Comparison of ENCODE assay signal across 19 cellular contexts in the genomic region with DNA sequence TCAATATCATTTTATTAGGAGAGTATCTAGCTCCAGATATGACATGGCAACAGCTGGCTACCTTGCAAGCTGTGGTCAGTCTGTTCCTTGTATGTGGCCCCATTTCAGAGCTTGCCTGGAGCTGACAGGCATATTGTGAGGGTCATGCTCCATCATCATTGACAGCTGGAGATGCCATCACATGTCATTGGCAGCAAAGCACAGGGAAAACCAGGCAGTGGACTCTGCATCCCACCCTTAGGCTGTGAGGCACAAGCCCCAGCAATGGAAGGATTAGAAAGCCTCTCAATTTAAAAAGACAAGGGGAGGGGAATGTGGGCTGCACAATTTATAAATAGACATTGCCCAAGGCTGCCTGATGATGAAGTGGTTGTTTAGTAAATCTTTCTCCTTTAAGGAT. TPM values are rescaled to one million over a fixed set of nuclear protein-coding genes. Genes with fewer than 3 reads are reported as not detected.
DNase-seq lines count a peak whose midpoint lies in the region; ATAC-seq and TF ChIP-seq lines count a peak whose summit lies in the region.
"Had no signal": no experiment of that assay in that cellular context is flagged by ENCODE, and none has a peak within 500 bp of the region (broad histone marks: within the 10 kb centered on the region; RNA-seq: fewer than 3 reads in every experiment).

No MANE protein-coding gene starts in this region.

- no peak overlapping the region for H4K5ac ChIP-seq in IMR-90 (ENCODE audit: low read depth, low read length)

- BruUV-seq in IMR-90 (replicated peaks; lab: Mats Ljungman, UMichigan) = no TSS peak

- intact Hi-C loops in IMR-90 (cut with micrococcal nuclease) = no loop called here

- no peak overlapping the region for H4K8ac ChIP-seq in IMR-90 (ENCODE audit: low read depth in 2 of 2, low read length in 2 of 2)

- H3K27me3 ChIP-seq in IMR-90 (ENCODE audit: control insufficient read depth, insufficient read depth, low read length) (no peaks in the 10 kb centered on the region), smooth muscle cell (ENCODE audit: low read depth) (no peaks in the 10 kb centered on the region)
- H3K27me3 ChIP-seq: Peyer's patch, SJSA1 had no signal

- no peak overlapping the region for H2BK15ac ChIP-seq in IMR-90 (ENCODE audit: low read depth, low read length)

- CTCF ChIA-PET in IMR-90 (lab: Yijun Ruan, JAX) = no interaction called here

- no peak overlapping the region for H2BK120ac ChIP-seq in IMR-90 (ENCODE audit: low read depth, low read length)

- no peaks in the 10 kb centered on the region for H3K79me2 ChIP-seq in smooth muscle cell (ENCODE audit: low read depth)

- no peak overlapping the region for H2AK9ac ChIP-seq in IMR-90 (replicated peaks; ENCODE audit: low read depth, low read length, poor library complexity)

- H4K91ac ChIP-seq in IMR-90 (ENCODE audit: insufficient read depth, low read depth, low read length) = no peak overlapping the region

- TF ChIP-seq POLR2A in IMR-90 (IDR thresholded peaks at IDR 0.05; ENCODE audit: low read depth, low read length) = no peak

- no peak for DNase-seq in IMR-90
- DNase-seq in SK-MEL-5 (ENCODE audit: low read depth, low spot score) = peak; percentile 5
- peak; percentile 74 for DNase-seq in foreskin melanocyte
- DNase-seq in smooth muscle cell (lab: John Stamatoyannopoulos, UW; ENCODE audit: unreplicated experiment) = no peak
- no peak for DNase-seq in activated CD4-positive, alpha-beta T cell treated with anti-CD3 and anti-CD28 coated beads for 1 hour
- DNase-seq: NCI-H1105, NCI-H2029 treated with DMSO at 0.1 percent for 48 hours, NCI-H226, NCI-H510A treated with DMSO at 0.1 percent for 48 hours, NCI-H748 treated with DMSO at 0.1 percent for 48 hours, Peyer's patch had no signal

- H2AFZ ChIP-seq in IMR-90 (replicated peaks; ENCODE audit: low read length, poor library complexity) = no peak overlapping the region
- no peak overlapping the region for H2AFZ ChIP-seq in smooth muscle cell (ENCODE audit: low read depth)
- H2AFZ ChIP-seq: GM23338 had no signal

- no peak overlapping the region for H3K23ac ChIP-seq in IMR-90 (ENCODE audit: low read depth, low read length)

- no peak overlapping the region for H2BK20ac ChIP-seq in IMR-90 (ENCODE audit: low read depth, low read length)

- H3K4me3 ChIP-seq in IMR-90 (ENCODE audit: insufficient read depth, low read depth, low read length) (no peak overlapping the region), smooth muscle cell (no peak overlapping the region)
- H3K4me3 ChIP-seq: A549, GM23338, HAP-1, Peyer's patch, SJSA1 had no signal

- no peak overlapping the region for H3K27ac ChIP-seq in IMR-90 (ENCODE audit: insufficient read depth, low read length)
- no peak overlapping the region for H3K27ac ChIP-seq in smooth muscle cell (ENCODE audit: low read depth)
- H3K27ac ChIP-seq: A549, KMS-11, Peyer's patch, SJSA1 had no signal

- no peak overlapping the region for H3K14ac ChIP-seq in IMR-90 (replicated peaks; ENCODE audit: low read depth, low read length)

- no peak for TF ChIP-seq CTCF in IMR-90 (conservative IDR thresholded peaks at IDR 0.05; ENCODE audit: low read depth, low read length)
- TF ChIP-seq CTCF in smooth muscle cell (IDR thresholded peaks at IDR 0.05; ENCODE audit: borderline replicate concordance, insufficient read depth, poor library complexity, severe bottlenecking) = no peak

- no peak overlapping the region for H2BK5ac ChIP-seq in IMR-90 (ENCODE audit: low read depth, low read length, poor library complexity, severe bottlenecking)

- H3K9me1 ChIP-seq in IMR-90 (ENCODE audit: insufficient read depth, low read length) = no peaks in the 10 kb centered on the region; the same call in 1 of the 2 replicates

- in situ Hi-C loops in IMR-90 (cut with MboI; ENCODE audit: low sequenced_read_pairs) (no loop called here), SK-MEL-5 (cut with HindIII; ENCODE audit: low pct_unique_long_range_greater_than_20kb, low sequenced_read_pairs) (no loop called here)

- H3K9ac ChIP-seq in IMR-90 (ENCODE audit: low read depth, low read length) = no peak overlapping the region
- H3K9ac ChIP-seq in smooth muscle cell (ENCODE audit: low read depth) = no peak overlapping the region
- H3K9ac ChIP-seq: KMS-11 had no signal

- POLR2A ChIA-PET in IMR-90 (lab: Charles Lee; ENCODE audit: unreplicated experiment) = no interaction called here

- no peak overlapping the region for H3K18ac ChIP-seq in IMR-90 (ENCODE audit: low read depth, low read length)

- peaks cover 9% of the 10 kb centered on the region for H3F3A ChIP-seq in smooth muscle cell (ENCODE audit: low read depth)

- no peak overlapping the region for H2AK5ac ChIP-seq in IMR-90 (ENCODE audit: low read depth, low read length)

- H3K4ac ChIP-seq in IMR-90 (ENCODE audit: low read depth, low read length) = no peak overlapping the region

- no peak overlapping the region for H3K56ac ChIP-seq in IMR-90 (ENCODE audit: extremely low read depth, insufficient read depth, low read length)

- dilution Hi-C loops in IMR-90 (cut with HindIII; ENCODE audit: low sequenced_read_pairs, unreplicated experiment) = no loop called here

- H3K79me1 ChIP-seq in IMR-90 (ENCODE audit: low read depth in 1 of 2, low read length in 2 of 2) = no peaks in the 10 kb centered on the region

- ATAC-seq in IMR-90 (ENCODE audit: low read depth) (no peak), HG03354 (IDR thresholded peaks at IDR 0.05; ENCODE audit: poor library complexity, severe bottlenecking, unreplicated experiment) (no peak), GM18907 (IDR thresholded peaks at IDR 0.05; ENCODE audit: unreplicated experiment) (no peak), HG03139 (IDR thresholded peaks at IDR 0.05; ENCODE audit: unreplicated experiment) (no peak)
- ATAC-seq: A549, GM23338 had no signal

- no peak for TF ChIP-seq RAD21 in IMR-90 (IDR thresholded peaks at IDR 0.05; ENCODE audit: low read length)

- H4K20me1 ChIP-seq in IMR-90 (ENCODE audit: insufficient read depth, low read length) (no peaks in the 10 kb centered on the region), smooth muscle cell (ENCODE audit: low read depth) (no peaks in the 10 kb centered on the region)

- H3K36me3 ChIP-seq in IMR-90 (ENCODE audit: control insufficient read depth, insufficient read depth, low read length) = no peaks in the 10 kb centered on the region
- no peaks in the 10 kb centered on the region for H3K36me3 ChIP-seq in smooth muscle cell (ENCODE audit: low read depth)
- H3K36me3 ChIP-seq: HAP-1, Peyer's patch, SJSA1 had no signal

- H3K9me3 ChIP-seq in IMR-90 (ENCODE audit: control insufficient read depth, insufficient read depth, low read length) (no peaks in the 10 kb centered on the region), smooth muscle cell (replicated peaks; ENCODE audit: low read depth) (no peaks in the 10 kb centered on the region)
- H3K9me3 ChIP-seq: Peyer's patch, SJSA1 had no signal

- 0 out of 2 replicates have a peak overlapping the region, but pooled peaks have one; percentile 54 for H3K4me2 ChIP-seq in IMR-90 (ENCODE audit: low read depth, low read length)
- peak overlapping the region; percentile 66 for H3K4me2 ChIP-seq in smooth muscle cell
- H3K4me2 ChIP-seq: A549, GM23338, KMS-11 had no signal

- H3K4me1 ChIP-seq in IMR-90 (ENCODE audit: control insufficient read depth, insufficient read depth, low read length) (peaks cover 2% of the 10 kb centered on the region; the same call in 1 of the 2 replicates), smooth muscle cell (ENCODE audit: low read depth) (peaks cover 11% of the 10 kb centered on the region)
- H3K4me1 ChIP-seq: HAP-1, Peyer's patch, SJSA1 had no signal

TF ChIP-seq in IMR-90, 13 proteins besides CTCF, POLR2A, EP300 and RAD21 (continues in another document):
- TF ChIP-seq RCOR1 (IDR thresholded peaks at IDR 0.05; ENCODE audit: insufficient replicate concordance, low read length) (no peak), MAZ (IDR thresholded peaks at IDR 0.05; ENCODE audit: borderline replicate concordance, low read depth, low read length) (no peak), RFX5 (IDR thresholded peaks at IDR 0.05; ENCODE audit: low read depth, low read length) (no peak), USF2 (IDR thresholded peaks at IDR 0.05; ENCODE audit: low read depth, low read length) (no peak), SMC3 (IDR thresholded peaks at IDR 0.05; ENCODE audit: low read depth, low read length) (no peak)
- TF ChIP-seq, protein P1, sequence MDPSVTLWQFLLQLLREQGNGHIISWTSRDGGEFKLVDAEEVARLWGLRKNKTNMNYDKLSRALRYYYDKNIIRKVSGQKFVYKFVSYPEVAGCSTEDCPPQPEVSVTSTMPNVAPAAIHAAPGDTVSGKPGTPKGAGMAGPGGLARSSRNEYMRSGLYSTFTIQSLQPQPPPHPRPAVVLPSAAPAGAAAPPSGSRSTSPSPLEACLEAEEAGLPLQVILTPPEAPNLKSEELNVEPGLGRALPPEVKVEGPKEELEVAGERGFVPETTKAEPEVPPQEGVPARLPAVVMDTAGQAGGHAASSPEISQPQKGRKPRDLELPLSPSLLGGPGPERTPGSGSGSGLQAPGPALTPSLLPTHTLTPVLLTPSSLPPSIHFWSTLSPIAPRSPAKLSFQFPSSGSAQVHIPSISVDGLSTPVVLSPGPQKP (IDR thresholded peaks at IDR 0.05; ENCODE audit: borderline replicate concordance, low read depth, low read length) = no peak

RNA-seq across cellular contexts. Expression of gene LNP1, which starts 27.8 kb away (rescaled TPM):
- total RNA-seq in IMR-90 (2012; rRNA removed) (2.2 and 4.4 TPM in 2 replicates), smooth muscle cell (3.1 and 4.2 TPM in 2 replicates)
- polyA plus RNA-seq in IMR-90 (2012; rRNA removed) (2.3 and 2.4 TPM in 2 replicates), smooth muscle cell (4.3 and 6.3 TPM in 2 replicates)
- 0.44 and 1.5 TPM in 2 replicates for polyA plus RNA-seq in IMR-90 (2012; cell fraction: cytosol; rRNA removed)
- 0.14 and 1.4 TPM in 2 replicates for polyA plus RNA-seq in IMR-90 (2012; cell fraction: nucleus; rRNA removed; ENCODE audit: low replicate concordance)
- total RNA-seq in SK-MEL-5 (2014; rRNA removed; shearing (Covaris generic)) = 3.1 and 3.2 TPM in 2 replicates
- 4.1 and 4.5 TPM in 2 replicates for polyA plus RNA-seq in SK-MEL-5 (2015; cell fraction: cytosol; rRNA removed)
- 1.8 and 4.6 TPM in 2 replicates for polyA plus RNA-seq in SK-MEL-5 (2015; cell fraction: nucleus; rRNA removed)

RNA-seq across cellular contexts. Expression of gene TOMM70, which starts 28.3 kb away (rescaled TPM):
- total RNA-seq in IMR-90 (2012; rRNA removed) (35.1 and 50.0 TPM in 2 replicates), smooth muscle cell (53.7 and 75.8 TPM in 2 replicates)
- polyA plus RNA-seq in IMR-90 (2012; rRNA removed) (19.8 and 24.6 TPM in 2 replicates), smooth muscle cell (28.1 and 31.1 TPM in 2 replicates)
- 7.1 and 7.8 TPM in 2 replicates for polyA plus RNA-seq in IMR-90 (2012; cell fraction: cytosol; rRNA removed)
- polyA plus RNA-seq in IMR-90 (2012; cell fraction: nucleus; rRNA removed; ENCODE audit: low replicate concordance) = 5.2 and 11.0 TPM in 2 replicates
- 82.8 and 86.7 TPM in 2 replicates for total RNA-seq in SK-MEL-5 (2014; rRNA removed; shearing (Covaris generic))
- 52.4 and 72.4 TPM in 2 replicates for polyA plus RNA-seq in SK-MEL-5 (2015; cell fraction: cytosol; rRNA removed)
- 27.4 and 39.8 TPM in 2 replicates for polyA plus RNA-seq in SK-MEL-5 (2015; cell fraction: nucleus; rRNA removed)

Comparison
In these comparisons a context has a peak if more than half of its experiments do, and no peak if none do; other contexts are left out.
1. DNase-seq: peak in SK-MEL-5 (single experiment) and foreskin melanocyte (single experiment); none in IMR-90 (single experiment), smooth muscle cell (single experiment) and activated CD4-positive, alpha-beta T cell treated with anti-CD3 and anti-CD28 coated beads for 1 hour (single experiment).